1 cellular context compared by ENCODE assay signal in genomic region chr7:155007947-155008346, GRCh38.
TF ChIP-seq lines count a peak whose summit lies in the region.

No MANE protein-coding gene starts in this region.

TF ChIP-seq in SK-N-SH treated with all-trans-retinoic acid at 6 μM for 48 hours, 23 proteins besides CTCF, POLR2A, EP300 and RAD21 (continued from another document):
- TF ChIP-seq TSHZ2 (CRISPR knock-in tag; IDR thresholded peaks at IDR 0.05) (no peak), CSDC2 (CRISPR knock-in tag; IDR thresholded peaks at IDR 0.05) (no peak), ZC3H10 (CRISPR knock-in tag; IDR thresholded peaks at IDR 0.05) (no peak), ISL1 (CRISPR knock-in tag; IDR thresholded peaks at IDR 0.05) (no peak), ZNF70 (CRISPR knock-in tag; IDR thresholded peaks at IDR 0.05) (no peak), ZFP30 (CRISPR knock-in tag; IDR thresholded peaks at IDR 0.05) (no peak), ZNF565 (CRISPR knock-in tag; conservative IDR thresholded peaks at IDR 0.05; ENCODE audit: low read depth) (no peak), ESRRG (CRISPR knock-in tag; IDR thresholded peaks at IDR 0.05) (no peak), OSR1 (CRISPR knock-in tag; IDR thresholded peaks at IDR 0.05) (no peak), ZNF8 (CRISPR knock-in tag; IDR thresholded peaks at IDR 0.05) (no peak), TCF4 (CRISPR knock-in tag; IDR thresholded peaks at IDR 0.05; ENCODE audit: borderline replicate concordance) (no peak), BACH2 (CRISPR knock-in tag; IDR thresholded peaks at IDR 0.05; ENCODE audit: borderline replicate concordance) (no peak), ARNTL (CRISPR knock-in tag; IDR thresholded peaks at IDR 0.05; ENCODE audit: borderline replicate concordance, low read depth) (no peak), PATZ1 (CRISPR knock-in tag; IDR thresholded peaks at IDR 0.05; ENCODE audit: borderline replicate concordance) (no peak), RARB (CRISPR knock-in tag; IDR thresholded peaks at IDR 0.05) (no peak), CREB5 (CRISPR knock-in tag; IDR thresholded peaks at IDR 0.05; ENCODE audit: low read depth) (no peak)
